17 cellular contexts compared by ENCODE assay signal in the genomic region with DNA sequence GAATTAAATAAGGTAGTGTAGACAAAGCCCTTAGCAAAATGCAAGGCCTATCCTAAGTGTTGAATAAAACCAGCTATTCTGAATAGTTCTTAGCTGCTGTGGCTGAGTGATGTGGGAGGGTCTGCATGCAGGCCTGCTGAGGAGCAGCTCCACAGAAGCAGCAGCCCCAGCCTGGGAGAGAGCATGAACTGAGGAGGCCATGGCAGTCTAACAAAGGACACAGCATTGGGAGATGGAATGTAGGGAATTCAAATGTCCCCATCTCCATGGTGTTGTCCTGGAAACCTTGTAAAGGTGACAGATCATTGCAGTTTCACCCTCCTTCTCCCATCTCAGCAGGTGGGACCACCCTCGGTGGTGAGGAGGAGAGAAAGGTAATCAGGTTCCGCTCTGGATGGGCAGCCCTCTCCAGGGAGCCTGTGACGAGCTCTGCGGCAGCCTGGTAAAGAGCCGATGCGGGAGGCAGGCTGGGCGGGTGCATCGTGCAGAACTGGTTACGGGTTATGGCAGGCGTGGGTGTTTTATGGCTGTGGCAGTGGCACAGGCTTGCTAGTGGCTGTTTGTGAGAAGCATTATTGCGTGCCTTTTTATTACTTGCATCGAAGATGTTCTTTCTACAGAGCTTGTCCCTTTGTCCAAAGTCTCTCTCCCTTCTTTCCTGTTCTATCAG.
"Had no signal": no experiment of that assay in that cellular context is flagged by ENCODE, and none has a peak within 500 bp of the region (broad histone marks: within the 10 kb centered on the region; RNA-seq: fewer than 3 reads in every experiment).

No MANE protein-coding gene starts in this region.

- H3K4me1 ChIP-seq: gastrocnemius medialis, uterus had no signal

- ATAC-seq: activated CD4-positive, CD25-positive, alpha-beta regulatory T cell treated with anti-CD3 and anti-CD28 coated beads, Interleukin-2, amount 50 U/mL, for 24 hours; gastrocnemius medialis had no signal

- H3K9me3 ChIP-seq: gastrocnemius medialis, ovary, thoracic aorta, uterus had no signal

- H3K36me3 ChIP-seq: brain microvascular endothelial cell, gastrocnemius medialis, ovary, thoracic aorta, uterus had no signal

- H3K27me3 ChIP-seq: brain microvascular endothelial cell, gastrocnemius medialis, ovary, uterus had no signal

- H3K4me3 ChIP-seq: gastrocnemius medialis, ovary, thoracic aorta, uterus had no signal

- H3K27ac ChIP-seq: brain microvascular endothelial cell, epithelial cell of prostate, gastrocnemius medialis, ovary, thoracic aorta, uterus had no signal

- DNase-seq: activated CD4-positive, alpha-beta T cell treated with anti-CD3 and anti-CD28 coated beads, Interleukin-2, amount 50 U/mL, for 1 hour; activated CD8-positive, alpha-beta memory T cell treated with anti-CD3 and anti-CD28 coated beads for 24 hours; activated naive CD8-positive, alpha-beta T cell treated with anti-CD3 and anti-CD28 coated beads, Interleukin-2, amount 10 ng/mL, durations not matched to agents 7 days and 5 days; brain microvascular endothelial cell; cortex of kidney; effector memory CD4-positive, alpha-beta T cell; gastrocnemius medialis; kidney; mesenchymal stem cell; nephron progenitor cell; ovary; stimulated activated CD4-positive, alpha-beta T cell treated with anti-CD3 and anti-CD28 coated beads, Interleukin-1b, Interleukin-23, amount 100 ng/mL, for 48 hours; SW 1271; uterus had no signal
